In the genomic region with DNA sequence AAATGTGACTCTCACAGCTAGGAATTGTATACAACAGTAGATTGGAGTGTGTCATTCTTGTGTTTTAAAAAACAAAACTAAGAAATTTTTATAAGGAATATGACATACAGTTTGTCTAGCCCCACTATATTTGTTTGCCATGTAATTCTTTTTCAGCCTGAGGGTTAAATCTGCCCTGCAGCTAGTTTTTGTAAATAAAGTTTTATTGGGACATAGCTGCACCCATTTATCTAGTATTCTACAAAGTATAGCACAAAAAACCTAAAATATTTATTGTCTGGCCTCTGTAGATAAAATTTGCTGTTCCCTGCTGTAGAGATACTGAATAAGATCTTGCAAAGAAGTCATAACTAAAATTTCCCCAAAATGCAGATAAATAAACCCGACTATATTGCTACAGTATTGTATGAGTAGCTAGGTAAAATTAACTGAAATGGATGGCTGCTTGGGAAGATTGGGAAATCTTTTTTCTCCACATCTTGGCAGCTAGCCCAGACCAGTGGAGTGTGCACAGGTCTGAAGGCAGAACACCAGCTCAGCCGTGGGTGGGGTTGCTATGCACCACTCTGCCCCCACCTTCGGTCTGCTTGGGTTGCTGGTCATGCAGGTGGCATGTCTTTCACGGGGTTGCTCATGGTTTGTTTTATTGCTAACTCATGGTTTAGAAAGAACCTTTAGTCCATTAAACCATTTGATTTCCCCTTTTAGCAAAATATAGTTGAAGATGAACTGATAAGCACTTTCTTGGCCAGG, we compare ENCODE assay signal across 9 cellular contexts.
DNase-seq lines count a peak whose midpoint lies in the region; ATAC-seq and TF ChIP-seq lines count a peak whose summit lies in the region.
"Had no signal": no experiment of that assay in that cellular context is flagged by ENCODE, and none has a peak within 500 bp of the region (broad histone marks: within the 10 kb centered on the region; RNA-seq: fewer than 3 reads in every experiment).

No MANE protein-coding gene starts in this region.

- peaks cover 7% of the 10 kb centered on the region for H3K4me1 Mint-ChIP-seq in activated CD8-positive, alpha-beta memory T cell treated with anti-CD3 and anti-CD28 coated beads, Interleukin-2, amount 10 ng/mL, durations not matched to agents 7 days and 5 days

- CTCF ChIA-PET in activated CD8-positive, alpha-beta memory T cell treated with anti-CD3 and anti-CD28 coated beads, Interleukin-2, amount 10 ng/mL, durations not matched to agents 7 days and 5 days (lab: Charles Lee): interaction anchor here (1.0 to 7.9 kb wide), 18 partner anchors 8 to 170 kb away, joined by 3 to 123 read pairs (median 4); no protein-coding TSS in a partner anchor

- no peaks in the 10 kb centered on the region for H3K9me3 Mint-ChIP-seq in activated CD8-positive, alpha-beta memory T cell treated with anti-CD3 and anti-CD28 coated beads, Interleukin-2, amount 10 ng/mL, durations not matched to agents 7 days and 5 days (ENCODE audit: low read depth)
- H3K9me3 Mint-ChIP-seq: neural crest cell had no signal

- H3K27ac Mint-ChIP-seq in activated CD8-positive, alpha-beta memory T cell treated with anti-CD3 and anti-CD28 coated beads, Interleukin-2, amount 10 ng/mL, durations not matched to agents 7 days and 5 days: no peak overlapping the region

- DNase-seq in Daoy (ENCODE audit: low read depth): peak; percentile 73
- peak; percentile 54 for DNase-seq in NCI-H446 treated with DMSO at 0.1 percent for 48 hours (lab: John Stamatoyannopoulos, UW)
- DNase-seq in choroid plexus epithelial cell (ENCODE audit: low read depth): peak; percentile 92
- DNase-seq in lung microvascular endothelial cell (ENCODE audit: low read depth in 2 of 2): peak; percentile 67 to 71
- no peak for DNase-seq in epidermal melanocyte (ENCODE audit: insufficient read length, low spot score)
- DNase-seq in activated CD8-positive, alpha-beta memory T cell treated with anti-CD3 and anti-CD28 coated beads, Interleukin-2, amount 10 ng/mL, durations not matched to agents 7 days and 5 days: no peak

- H3K36me3 Mint-ChIP-seq in activated CD8-positive, alpha-beta memory T cell treated with anti-CD3 and anti-CD28 coated beads, Interleukin-2, amount 10 ng/mL, durations not matched to agents 7 days and 5 days: peaks cover 3% of the 10 kb centered on the region

- ATAC-seq in HG02623 (IDR thresholded peaks at IDR 0.05; ENCODE audit: unreplicated experiment) (peak; percentile 57), GM19324 (IDR thresholded peaks at IDR 0.05; ENCODE audit: low FRiP score, unreplicated experiment) (no peak)
- ATAC-seq in activated CD8-positive, alpha-beta memory T cell treated with anti-CD3 and anti-CD28 coated beads, Interleukin-2, amount 10 ng/mL, durations not matched to agents 7 days and 5 days: no peak

- no peak overlapping the region for H3K4me3 ChIP-seq in choroid plexus epithelial cell (ENCODE audit: low read depth, low read length)

- H3K27me3 Mint-ChIP-seq in activated CD8-positive, alpha-beta memory T cell treated with anti-CD3 and anti-CD28 coated beads, Interleukin-2, amount 10 ng/mL, durations not matched to agents 7 days and 5 days: no peaks in the 10 kb centered on the region

- no peak overlapping the region for H3K4me3 Mint-ChIP-seq in activated CD8-positive, alpha-beta memory T cell treated with anti-CD3 and anti-CD28 coated beads, Interleukin-2, amount 10 ng/mL, durations not matched to agents 7 days and 5 days

- TF ChIP-seq CTCF in choroid plexus epithelial cell (conservative IDR thresholded peaks at IDR 0.05; ENCODE audit: low read depth, low read length): no peak

Comparison
In these comparisons a context has a peak if more than half of its experiments do, and no peak if none do; other contexts are left out.
1. DNase-seq: peak in Daoy (single experiment), NCI-H446 treated with DMSO at 0.1 percent for 48 hours (single experiment), choroid plexus epithelial cell (single experiment) and lung microvascular endothelial cell (2 of 2); none in epidermal melanocyte (single experiment) and activated CD8-positive, alpha-beta memory T cell treated with anti-CD3 and anti-CD28 coated beads, Interleukin-2, amount 10 ng/mL, durations not matched to agents 7 days and 5 days (single experiment).